2 cellular contexts compared by ENCODE assay signal in genomic region chr22:37887610-37888378, GRCh38.
A peak's percentile ranks its signal among the peaks of the same experiment; 100 is the strongest.
TF ChIP-seq lines count a peak whose summit lies in the region.

No MANE protein-coding gene starts in this region.

TF ChIP-seq in A549, 52 proteins besides CTCF, POLR2A, EP300 and RAD21:
- no peak for TF ChIP-seq REST (IDR thresholded peaks at IDR 0.05)

TF ChIP-seq in IMR-90, 13 proteins besides CTCF, POLR2A, EP300 and RAD21:
- TF ChIP-seq CHD1 (IDR thresholded peaks at IDR 0.05; ENCODE audit: low read depth, low read length), result no peak
- peak; percentile 73 for TF ChIP-seq MAFK (IDR thresholded peaks at IDR 0.05; ENCODE audit: low read depth, low read length)
- no peak for TF ChIP-seq BHLHE40 (IDR thresholded peaks at IDR 0.05; ENCODE audit: low read depth, low read length)
- TF ChIP-seq RFX5 (IDR thresholded peaks at IDR 0.05; ENCODE audit: low read depth, low read length), result no peak
- TF ChIP-seq CEBPB (IDR thresholded peaks at IDR 0.05; ENCODE audit: low read depth, low read length), result peak; percentile 51; the same call in 1 of the 2 replicates
- TF ChIP-seq NFE2L2 (IDR thresholded peaks at IDR 0.05; ENCODE audit: low read depth, low read length), result no peak
- no peak for TF ChIP-seq FOS (IDR thresholded peaks at IDR 0.05; ENCODE audit: low read depth, low read length)
- no peak for TF ChIP-seq ELK1 (IDR thresholded peaks at IDR 0.05; ENCODE audit: borderline replicate concordance, low read depth, low read length)
- TF ChIP-seq SMC3 (IDR thresholded peaks at IDR 0.05; ENCODE audit: low read depth, low read length), result peak; percentile 49; the same call in 1 of the 2 replicates
- no peak for TF ChIP-seq MXI1 (IDR thresholded peaks at IDR 0.05; ENCODE audit: borderline replicate concordance, low read depth, low read length)
- TF ChIP-seq MAZ (IDR thresholded peaks at IDR 0.05; ENCODE audit: borderline replicate concordance, low read depth, low read length), result no peak
- no peak for TF ChIP-seq USF2 (IDR thresholded peaks at IDR 0.05; ENCODE audit: low read depth, low read length)
- TF ChIP-seq RCOR1 (IDR thresholded peaks at IDR 0.05; ENCODE audit: insufficient replicate concordance, low read length), result no peak
